Comparison of ENCODE assay signal across 30 cellular contexts in genomic region chr17:3989156-3989886, GRCh38. TPM values are rescaled to one million over a fixed set of nuclear protein-coding genes. Genes with fewer than 3 reads are reported as not detected.
DNase-seq lines count a peak whose midpoint lies in the region; ATAC-seq, FAIRE-seq and TF ChIP-seq lines count a peak whose summit lies in the region.
"Had no signal": no experiment of that assay in that cellular context is flagged by ENCODE, and none has a peak within 500 bp of the region (broad histone marks: within the 10 kb centered on the region; RNA-seq: fewer than 3 reads in every experiment).

No MANE protein-coding gene starts in this region.

- H3K9me3 ChIP-seq in duodenal mucosa (ENCODE audit: control insufficient read depth in 1 of 2, low read length in 2 of 2) (no peaks in the 10 kb centered on the region), HepG2 (ENCODE audit: low read length) (no peaks in the 10 kb centered on the region), upper lobe of left lung (no peaks in the 10 kb centered on the region), small intestine (ENCODE audit: control insufficient read depth, low read depth) (no peaks in the 10 kb centered on the region)
- H3K9me3 ChIP-seq: Caco-2, stomach had no signal

- H3K9me3 Mint-ChIP-seq in WTC11: no peaks in the 10 kb centered on the region

- peaks cover 15% of the 10 kb centered on the region for H3K4me1 Mint-ChIP-seq in WTC11
- H3K4me1 Mint-ChIP-seq: brain, mesothelial cell of epicardium had no signal

- no peaks in the 10 kb centered on the region for H3K27me3 ChIP-seq in duodenal mucosa (ENCODE audit: control insufficient read depth in 1 of 2, insufficient read depth in 2 of 2, low read length in 2 of 2)
- peaks cover 1 to 30% of the 10 kb centered on the region in 2 experiments for H3K27me3 ChIP-seq in HepG2 (ENCODE audit: control insufficient read depth in 1 of 2, insufficient read depth in 2 of 2, low read length in 2 of 2)
- no peaks in the 10 kb centered on the region for H3K27me3 ChIP-seq in upper lobe of left lung
- no peaks in the 10 kb centered on the region for H3K27me3 ChIP-seq in small intestine (ENCODE audit: control insufficient read depth in 2 of 2, insufficient read depth in 2 of 2, low read length in 2 of 2)

- WGBS in HepG2 (ENCODE audit: low lambda C conversion rate): 67% methylated on average over 9 of the region's 20 CpGs
- WGBS in upper lobe of left lung, 2 donors: 87 to 90% methylated on average over 20 of the region's 20 CpGs
- 82 to 92% (median 92%) methylated on average over 20 of the region's 20 CpGs for WGBS in small intestine, 3 donors

- H3K4me1 ChIP-seq in duodenal mucosa (ENCODE audit: control insufficient read depth in 1 of 2, insufficient read depth in 2 of 2, low read length in 2 of 2): peaks cover 0 to 9% of the 10 kb centered on the region in 2 donors
- H3K4me1 ChIP-seq in HepG2 (ENCODE audit: insufficient read depth, low read length): peaks cover 40% of the 10 kb centered on the region
- H3K4me1 ChIP-seq in upper lobe of left lung: peaks cover 11 to 20% (median 19%) of the 10 kb centered on the region in 4 donors
- H3K4me1 ChIP-seq in small intestine (ENCODE audit: control insufficient read depth in 2 of 2, insufficient read depth in 1 of 2, low read depth in 1 of 2, low read length in 1 of 2): no peaks in the 10 kb centered on the region
- H3K4me1 ChIP-seq: Caco-2 had no signal

- H3K9ac ChIP-seq in duodenal mucosa (ENCODE audit: low read depth in 1 of 2, low read length in 2 of 2) (no peak overlapping the region), HepG2 (ENCODE audit: insufficient read depth, low read depth, low read length) (no peak overlapping the region)

- no peak for FAIRE-seq in HepG2 (lab: Jason Lieb, UNC)
- FAIRE-seq in small intestine (lab: Jason Lieb, UNC): no peak
- FAIRE-seq: urothelium cell line had no signal

- peak overlapping the region; percentile 13 for H3K27ac ChIP-seq in duodenal mucosa (ENCODE audit: low read depth, low read length)
- no peak overlapping the region for H3K27ac ChIP-seq in HepG2 (ENCODE audit: extremely low read length, insufficient read depth, low read length)
- H3K27ac ChIP-seq in upper lobe of left lung: no peak overlapping the region
- peak overlapping the region in 1 of 2 donors; percentile 24 for H3K27ac ChIP-seq in small intestine (ENCODE audit: low read depth in 1 of 2, low read length in 1 of 2)
- H3K27ac ChIP-seq: C4-2B, HL-60, RWPE1, SK-N-MC had no signal

- H3K79me2 ChIP-seq in HepG2 (ENCODE audit: insufficient read depth, low read length): no peaks in the 10 kb centered on the region

- no peaks in the 10 kb centered on the region for H4K20me1 ChIP-seq in HepG2 (ENCODE audit: insufficient read depth, low read length)

- ATAC-seq in WTC11 (no peak), HepG2 (peak; percentile 19; the same call in 1 of the 3 replicates), upper lobe of left lung (ENCODE audit: low FRiP score in 2 of 2) (no peak)
- ATAC-seq: activated CD4-positive, alpha-beta T cell treated with anti-CD3 and anti-CD28 coated beads for 36 hours; left lobe of liver; naive thymus-derived CD4-positive, alpha-beta T cell had no signal

- POLR2A ChIA-PET in WTC11 (lab: Charles Lee): interaction anchor here (0.6 to 0.7 kb wide), 2 partner anchors 19 to 1193 kb away, joined by 3 read pairs; no protein-coding TSS in a partner anchor
- POLR2A ChIA-PET in HepG2 (lab: Yijun Ruan, JAX): interaction anchor here (1.7 kb wide), 1 partner anchor 15 kb away, joined by 4 read pairs; no protein-coding TSS in a partner anchor

- intact Hi-C loops in HepG2 (cut with micrococcal nuclease; ENCODE audit: unreplicated experiment): no loop called here

- no peak overlapping the region for H2AFZ ChIP-seq in HepG2 (ENCODE audit: low read length)

- DNase-seq in WTC11 (ENCODE audit: low spot score) (no peak), HepG2 (ENCODE audit: low spot score) (no peak), upper lobe of left lung (peak; percentile 10 to 47), NCI-H1436 treated with DMSO at 0.1 percent for 48 hours (lab: John Stamatoyannopoulos, UW) (no peak), small intestine (no peak)
- DNase-seq in activated naive CD4-positive, alpha-beta T cell treated with Interleukin-2 at 50 U/mL for 16 hours: no peak
- DNase-seq: activated CD4-positive, alpha-beta T cell treated with anti-CD3 and anti-CD28 coated beads for 36 hours; activated gamma-delta T cell; activated T-cell treated with anti-CD3 and anti-CD28 coated beads for 4 hours; Caco-2; DMS79; effector CD8-positive, alpha-beta T cell; foreskin fibroblast; GDM1; Kasumi-1; naive thymus-derived CD4-positive, alpha-beta T cell; NCI-H446 treated with DMSO at 0.1 percent for 48 hours; nucleus accumbens; stimulated activated CD4-positive, alpha-beta T cell treated with anti-CD3 and anti-CD28 coated beads, Interleukin-1b, Interleukin-23, amount 100 ng/mL, for 48 hours; stomach had no signal

- in situ Hi-C loops in HepG2 (cut with HindIII; ENCODE audit: extremely low pct_ligation_motif_present, low pct_unique_long_range_greater_than_20kb): no loop called here

- H3K36me3 ChIP-seq in duodenal mucosa (ENCODE audit: control insufficient read depth in 1 of 2, insufficient read depth in 2 of 2, low read length in 2 of 2) (no peaks in the 10 kb centered on the region), HepG2 (replicated peaks in 1 of 2; ENCODE audit: control insufficient read depth in 1 of 2, insufficient read depth in 2 of 2, low read length in 2 of 2) (no peaks in the 10 kb centered on the region), upper lobe of left lung (no peaks in the 10 kb centered on the region), small intestine (ENCODE audit: control insufficient read depth in 2 of 2, insufficient read depth in 2 of 2, low read length in 2 of 2) (no peaks in the 10 kb centered on the region)
- H3K36me3 ChIP-seq: stomach had no signal

- no peak for TF ChIP-seq RAD21 in HepG2 (CRISPR knock-in tag; IDR thresholded peaks at IDR 0.05)

- no peaks in the 10 kb centered on the region for H3K36me3 Mint-ChIP-seq in WTC11
- H3K36me3 Mint-ChIP-seq: brain; mesothelial cell of epicardium; naive thymus-derived CD4-positive, alpha-beta T cell had no signal

- no peak overlapping the region; the same call in 1 of the 2 replicates for H3K27ac Mint-ChIP-seq in WTC11
- H3K27ac Mint-ChIP-seq: activated CD4-positive, alpha-beta T cell treated with anti-CD3 and anti-CD28 coated beads for 36 hours; brain; mesothelial cell of epicardium had no signal

- H3K4me3 ChIP-seq in duodenal mucosa (ENCODE audit: low read depth in 1 of 2, low read length in 2 of 2) (no peak overlapping the region), HepG2 (replicated peaks in 1 of 3; ENCODE audit: insufficient read depth in 1 of 3, low read depth in 2 of 3, low read length in 3 of 3) (no peak overlapping the region), upper lobe of left lung (no peak overlapping the region), small intestine (ENCODE audit: low read depth in 1 of 2, low read length in 2 of 2) (no peak overlapping the region)
- H3K4me3 ChIP-seq: SK-N-MC, skin epidermis, stomach had no signal

- H3K27me3 Mint-ChIP-seq in WTC11 (ENCODE audit: low read depth): no peaks in the 10 kb centered on the region
- H3K27me3 Mint-ChIP-seq: activated CD4-positive, alpha-beta T cell treated with anti-CD3 and anti-CD28 coated beads for 36 hours had no signal

- TF ChIP-seq POLR2A in HepG2 (IDR thresholded peaks at IDR 0.05; ENCODE audit: insufficient read depth in 1 of 2, low read depth in 2 of 2, low read length in 2 of 2) (no peak), upper lobe of left lung (IDR thresholded peaks at IDR 0.05) (no peak)

- TF ChIP-seq EP300 in HepG2 (IDR thresholded peaks at IDR 0.05; ENCODE audit: low read depth in 2 of 2, low read length in 2 of 2): no peak
- TF ChIP-seq EP300 in HepG2 (CRISPR knock-in tag; IDR thresholded peaks at IDR 0.05; ENCODE audit: borderline replicate concordance): no peak
- TF ChIP-seq EP300 in upper lobe of left lung (IDR thresholded peaks at IDR 0.05): no peak

- CTCF ChIA-PET in WTC11 (lab: Charles Lee) (interaction anchor here (0.6 to 2.0 kb wide), 5 partner anchors 15 to 211 kb away, joined by 3 to 8 read pairs (median 3); partner anchors contain the start of gene NCBP3), HepG2 (lab: Yijun Ruan, JAX; ENCODE audit: low intra/inter-chr PET ratio, low total read pairs) (no interaction called here)

- TF ChIP-seq CTCF in WTC11 (IDR thresholded peaks at IDR 0.05) (no peak), HepG2 (CRISPR knock-in tag; IDR thresholded peaks at IDR 0.05) (no peak), upper lobe of left lung (IDR thresholded peaks at IDR 0.05) (no peak)

- BruUV-seq in HepG2 (replicated peaks; lab: Mats Ljungman, UMichigan): no TSS peak

- H3K4me2 ChIP-seq in HepG2 (ENCODE audit: low read depth, low read length): no peak overlapping the region

- no peak overlapping the region for H3K4me3 Mint-ChIP-seq in WTC11
- H3K4me3 Mint-ChIP-seq: activated CD4-positive, alpha-beta T cell treated with anti-CD3 and anti-CD28 coated beads for 36 hours; brain; mesothelial cell of epicardium; naive thymus-derived CD4-positive, alpha-beta T cell had no signal

RNA-seq across cellular contexts. Expression of gene ATP2A3, which starts 25.1 kb away (rescaled TPM):
- 35.6 to 39.1 TPM (median 37.8 TPM) in 3 replicates for total RNA-seq in WTC11 (2021)
- not detected in 2 replicates for total RNA-seq in HepG2 (2016; rRNA removed; fragmentation: Illumina TruSeq; extraction: Trizol)
- not detected in 2 replicates for total RNA-seq in HepG2 (2016; cell fraction: cytosol; rRNA removed; fragmentation: Illumina TruSeq; extraction: Trizol; ENCODE audit: low read depth)
- not detected in 2 replicates for total RNA-seq in HepG2 (2016; cell fraction: insoluble cytoplasmic fraction; rRNA removed; fragmentation: Illumina TruSeq; extraction: Trizol)
- total RNA-seq in HepG2 (2016; cell fraction: membrane; rRNA removed; fragmentation: Illumina TruSeq; extraction: Trizol): not detected in 2 replicates
- total RNA-seq in HepG2 (2016; cell fraction: nucleus; rRNA removed; fragmentation: Illumina TruSeq; extraction: Trizol): not detected in 2 replicates
- polyA plus RNA-seq in HepG2 (2011; rRNA removed): 0.07 and 0.10 TPM in 2 replicates
- polyA plus RNA-seq in HepG2 (2011; cell fraction: cytosol; rRNA removed): 0.03 and 0.14 TPM in 2 replicates
- 0.16 and 0.40 TPM in 2 replicates for polyA plus RNA-seq in HepG2 (2011; cell fraction: nucleus; rRNA removed)
- 0.15 and 0.25 TPM in 2 replicates for polyA plus RNA-seq in HepG2 (2012)
- polyA plus RNA-seq in HepG2 (2016; cell fraction: cytosol; fragmentation: Illumina TruSeq; extraction: Trizol; ENCODE audit: low read depth): not detected in 2 replicates
- not detected in 2 replicates for polyA plus RNA-seq in HepG2 (2016; cell fraction: insoluble cytoplasmic fraction; fragmentation: Illumina TruSeq; extraction: Trizol; ENCODE audit: low read depth)
- not detected in 2 replicates for polyA plus RNA-seq in HepG2 (2016; cell fraction: membrane; fragmentation: Illumina TruSeq; extraction: Trizol; ENCODE audit: low read depth)
- polyA plus RNA-seq in HepG2 (2016; cell fraction: nucleus; fragmentation: Illumina TruSeq; extraction: Trizol; ENCODE audit: insufficient read depth, low read depth): not detected in 2 replicates
- polyA minus RNA-seq in HepG2 (2011; rRNA and poly(A)+ RNA removed; ENCODE audit: low replicate concordance): 0.52 and 1.2 TPM in 2 replicates
- not detected in 2 replicates for polyA minus RNA-seq in HepG2 (2011; cell fraction: cytosol; rRNA and poly(A)+ RNA removed)
- polyA minus RNA-seq in HepG2 (2011; cell fraction: nucleus; rRNA and poly(A)+ RNA removed): 0.13 TPM in 1 of 2 replicates, not detected in the other
- 10 to 100 TPM; 27.9 to 82.8 (median 41.4) TPM for total RNA-seq in upper lobe of left lung
- polyA plus RNA-seq in small intestine: 10 to 100 TPM in 2 of 3 donors, 1 to 10 TPM in 1; 5.8 to 30.6 (median 18.1) TPM

Comparison
In these comparisons a context has a peak if more than half of its experiments do, and no peak if none do; other contexts are left out.
1. DNase-seq: peak in upper lobe of left lung (2 of 2); none in WTC11 (single experiment), HepG2 (single experiment), NCI-H1436 treated with DMSO at 0.1 percent for 48 hours (single experiment), small intestine (single experiment) and activated naive CD4-positive, alpha-beta T cell treated with Interleukin-2 at 50 U/mL for 16 hours (single experiment).
2. RNA of gene ATP2A3, which starts 25.1 kb away (total RNA-seq): 27.9 to 82.8 TPM in upper lobe of left lung and 35.6 to 39.1 TPM in WTC11; not detected in HepG2; every median in the first group is over 10 times any median in the second.